Comparison of ENCODE assay signal across 17 cellular contexts in the genomic region with DNA sequence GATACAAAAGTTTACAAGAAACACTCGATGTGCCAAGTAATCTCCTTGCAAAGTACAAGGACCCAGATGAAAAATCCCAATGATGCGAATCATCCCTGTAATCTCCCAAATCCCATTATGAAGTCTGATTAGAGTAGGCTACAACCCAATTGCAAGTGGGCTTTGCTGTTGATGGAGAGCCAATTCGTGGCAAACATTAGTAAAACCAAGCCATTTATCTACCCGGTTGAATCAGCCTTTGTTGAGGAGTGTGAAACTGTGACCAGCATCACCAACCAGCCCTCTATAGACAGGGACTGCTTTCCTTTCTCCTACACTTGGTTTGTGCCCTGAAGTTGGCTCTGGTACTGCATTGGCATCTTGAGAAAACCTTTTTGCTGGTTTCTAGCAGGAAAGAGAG. TPM values are rescaled to one million over a fixed set of nuclear protein-coding genes. Genes with fewer than 3 reads are reported as not detected.
DNase-seq lines count a peak whose midpoint lies in the region; ATAC-seq and TF ChIP-seq lines count a peak whose summit lies in the region.
"Had no signal": no experiment of that assay in that cellular context is flagged by ENCODE, and none has a peak within 500 bp of the region (broad histone marks: within the 10 kb centered on the region; RNA-seq: fewer than 3 reads in every experiment).

No MANE protein-coding gene starts in this region.

- no peak overlapping the region for H3K27ac Mint-ChIP-seq in activated naive CD4-positive, alpha-beta T cell treated with anti-CD3 and anti-CD28 coated beads, Interleukin-2, amount 50 U/mL, for 24 hours
- peak overlapping the region in 1 of 2 donors; percentile 82 for H3K27ac Mint-ChIP-seq in activated naive CD4-positive, alpha-beta T cell treated with anti-CD3 and anti-CD28 coated beads, Interleukin-2, amount 50 U/mL, for 72 hours
- H3K27ac Mint-ChIP-seq in T-helper 17 cell (peak overlapping the region; percentile 51), immature natural killer cell (peak overlapping the region in 1 of 6 donors; percentile 17)
- peak overlapping the region in 1 of 2 donors; percentile 12 for H3K27ac Mint-ChIP-seq in stimulated activated naive CD8-positive, alpha-beta T cell treated with anti-CD3 and anti-CD28 coated beads, Interleukin-15, amount 100 ng/mL, for 72 hours

- intact Hi-C loops in left lung (cut with DNase I): no loop called here

- H3K4me3 ChIP-seq in left lung: no peak overlapping the region

- H3K9me3 Mint-ChIP-seq in activated naive CD4-positive, alpha-beta T cell treated with anti-CD3 and anti-CD28 coated beads, Interleukin-2, amount 50 U/mL, for 24 hours: no peaks in the 10 kb centered on the region
- H3K9me3 Mint-ChIP-seq in activated naive CD4-positive, alpha-beta T cell treated with anti-CD3 and anti-CD28 coated beads, Interleukin-2, amount 50 U/mL, for 72 hours: no peaks in the 10 kb centered on the region
- no peaks in the 10 kb centered on the region for H3K9me3 Mint-ChIP-seq in immature natural killer cell
- H3K9me3 Mint-ChIP-seq in stimulated activated naive CD8-positive, alpha-beta T cell treated with anti-CD3 and anti-CD28 coated beads, Interleukin-15, amount 100 ng/mL, for 72 hours: no peaks in the 10 kb centered on the region

- H3K4me3 Mint-ChIP-seq in activated naive CD4-positive, alpha-beta T cell treated with anti-CD3 and anti-CD28 coated beads, Interleukin-2, amount 50 U/mL, for 24 hours: peak overlapping the region; percentile 86
- peak overlapping the region; percentile 87 for H3K4me3 Mint-ChIP-seq in T-helper 17 cell
- H3K4me3 Mint-ChIP-seq in immature natural killer cell: peak overlapping the region; percentile 82 to 88 (median 86)
- H3K4me3 Mint-ChIP-seq in stimulated activated naive CD8-positive, alpha-beta T cell treated with anti-CD3 and anti-CD28 coated beads, Interleukin-15, amount 100 ng/mL, for 72 hours: peak overlapping the region; percentile 82 to 84

- DNase-seq in activated naive CD4-positive, alpha-beta T cell treated with anti-CD3 and anti-CD28 coated beads, Interleukin-2, amount 50 U/mL, for 72 hours (ENCODE audit: low spot score in 2 of 2): no peak
- DNase-seq in T-helper 17 cell (no peak), immature natural killer cell (no peak), left lung (no peak)
- no peak for DNase-seq in stimulated activated naive CD8-positive, alpha-beta T cell treated with anti-CD3 and anti-CD28 coated beads, Interleukin-15, amount 100 ng/mL, for 72 hours
- DNase-seq in stimulated activated CD8-positive, alpha-beta memory T cell treated with anti-CD3 and anti-CD28 coated beads, Interleukin-4, amount 100 ng/mL, for 48 hours: no peak
- DNase-seq: activated CD4-positive, alpha-beta T cell treated with anti-CD3 and anti-CD28 coated beads for 48 hours; activated gamma-delta T cell treated with Interleukin-2 at 50 U/mL for 16 hours; DMS153; effector CD4-positive, alpha-beta T cell; GOT3; left ventricle myocardium inferior; sigmoid colon; stimulated activated CD4-positive, alpha-beta T cell treated with anti-CD3 and anti-CD28 coated beads, Interleukin-4, amount 100 ng/mL, for 1 hour had no signal

- H3K36me3 Mint-ChIP-seq in activated naive CD4-positive, alpha-beta T cell treated with anti-CD3 and anti-CD28 coated beads, Interleukin-2, amount 50 U/mL, for 24 hours: peaks cover 4% of the 10 kb centered on the region
- H3K36me3 Mint-ChIP-seq in activated naive CD4-positive, alpha-beta T cell treated with anti-CD3 and anti-CD28 coated beads, Interleukin-2, amount 50 U/mL, for 72 hours: peaks cover 11 to 15% of the 10 kb centered on the region in 2 donors
- H3K36me3 Mint-ChIP-seq in T-helper 17 cell (ENCODE audit: low read depth): no peaks in the 10 kb centered on the region
- H3K36me3 Mint-ChIP-seq in immature natural killer cell: no peaks in the 10 kb centered on the region

- no peaks in the 10 kb centered on the region for H3K36me3 ChIP-seq in left lung
- H3K36me3 ChIP-seq: left ventricle myocardium inferior, sigmoid colon had no signal

- H3K27ac ChIP-seq in left lung: no peak overlapping the region
- H3K27ac ChIP-seq: left ventricle myocardium inferior, RWPE1 had no signal

- no peak for ATAC-seq in activated naive CD4-positive, alpha-beta T cell treated with anti-CD3 and anti-CD28 coated beads, Interleukin-2, amount 50 U/mL, for 72 hours
- no peak for ATAC-seq in T-helper 17 cell
- ATAC-seq in stimulated activated naive CD8-positive, alpha-beta T cell treated with anti-CD3 and anti-CD28 coated beads, Interleukin-15, amount 100 ng/mL, for 72 hours: no peak
- no peak for ATAC-seq in left lung
- ATAC-seq in GM19023 (IDR thresholded peaks at IDR 0.05; ENCODE audit: unreplicated experiment): no peak

- TF ChIP-seq CTCF in left lung (IDR thresholded peaks at IDR 0.05): no peak

- H3K4me1 ChIP-seq in left lung: no peaks in the 10 kb centered on the region

- H3K27me3 ChIP-seq in left lung: peaks cover 0 to 3% of the 10 kb centered on the region in 2 donors
- H3K27me3 ChIP-seq: sigmoid colon had no signal

- peaks cover 26% of the 10 kb centered on the region for H3K4me1 Mint-ChIP-seq in activated naive CD4-positive, alpha-beta T cell treated with anti-CD3 and anti-CD28 coated beads, Interleukin-2, amount 50 U/mL, for 24 hours
- H3K4me1 Mint-ChIP-seq in T-helper 17 cell (peaks cover 7% of the 10 kb centered on the region), immature natural killer cell (peaks cover 17 to 21% of the 10 kb centered on the region in 2 donors)
- H3K4me1 Mint-ChIP-seq in stimulated activated naive CD8-positive, alpha-beta T cell treated with anti-CD3 and anti-CD28 coated beads, Interleukin-15, amount 100 ng/mL, for 72 hours: peaks cover 20% of the 10 kb centered on the region

- no peaks in the 10 kb centered on the region for H3K9me3 ChIP-seq in T-helper 17 cell (ENCODE audit: control insufficient read depth, low read length, poor library complexity, severe bottlenecking)
- H3K9me3 ChIP-seq in left lung: no peaks in the 10 kb centered on the region
- H3K9me3 ChIP-seq: left ventricle myocardium inferior, sigmoid colon had no signal

- no peaks in the 10 kb centered on the region for H3K27me3 Mint-ChIP-seq in activated naive CD4-positive, alpha-beta T cell treated with anti-CD3 and anti-CD28 coated beads, Interleukin-2, amount 50 U/mL, for 24 hours
- no peaks in the 10 kb centered on the region for H3K27me3 Mint-ChIP-seq in T-helper 17 cell
- peaks cover 5 to 18% (median 8%) of the 10 kb centered on the region in 3 donors for H3K27me3 Mint-ChIP-seq in immature natural killer cell (ENCODE audit: low read depth in 3 of 3)
- H3K27me3 Mint-ChIP-seq in stimulated activated naive CD8-positive, alpha-beta T cell treated with anti-CD3 and anti-CD28 coated beads, Interleukin-15, amount 100 ng/mL, for 72 hours: no peaks in the 10 kb centered on the region

RNA-seq across cellular contexts. Expression of a gene that starts 1.2 kb away (rescaled TPM):
- 100 to 1,000 TPM; 110 to 118 TPM for total RNA-seq in activated naive CD4-positive, alpha-beta T cell treated with anti-CD3 and anti-CD28 coated beads, Interleukin-2, amount 50 U/mL, for 72 hours
- total RNA-seq in T-helper 17 cell (10 to 100 TPM; 16.8 to 21.3 TPM), left lung (10 to 100 TPM; 29.2 to 29.9 TPM)
- 10 to 100 TPM; 22.3 to 36.9 (median 26.9) TPM for polyA plus RNA-seq in immature natural killer cell
